Comparison of ENCODE assay signal across 1 cellular context in genomic region chr13:28392428-28392827, GRCh38.
TF ChIP-seq lines count a peak whose summit lies in the region.

No MANE protein-coding gene starts in this region.

TF ChIP-seq in GM23338, 12 proteins besides CTCF, POLR2A, EP300 and RAD21 (continued from another document):
- TF ChIP-seq REST (IDR thresholded peaks at IDR 0.05; ENCODE audit: unreplicated experiment) (no peak), STAT1 (IDR thresholded peaks at IDR 0.05; ENCODE audit: unreplicated experiment) (no peak), ZNF114 (CRISPR knock-in tag; IDR thresholded peaks at IDR 0.05) (no peak), POLR2AphosphoS5 (IDR thresholded peaks at IDR 0.05; ENCODE audit: low read depth) (no peak), ZNF462 (CRISPR knock-in tag; IDR thresholded peaks at IDR 0.05) (no peak), EZH2phosphoT487 (IDR thresholded peaks at IDR 0.05; ENCODE audit: unreplicated experiment) (no peak)
